Comparison of ENCODE assay signal across 8 cellular contexts in genomic region chr16:79769320-79770243, GRCh38.
DNase-seq lines count a peak whose midpoint lies in the region; ATAC-seq lines count a peak whose summit lies in the region.

No MANE protein-coding gene starts in this region.

- H3K9me3 Mint-ChIP-seq in T-helper 1 cell treated with Interleukin-12 subunit alpha and Interleukin-12 subunit beta and Interleukin-4 antibody, amounts not matched to agents 30 μg/mL and 1 μg/mL, for 36 hours: no peaks in the 10 kb centered on the region
- H3K9me3 Mint-ChIP-seq in activated naive CD8-positive, alpha-beta T cell treated with anti-CD3 and anti-CD28 coated beads for 36 hours: no peaks in the 10 kb centered on the region
- H3K9me3 Mint-ChIP-seq in immature natural killer cell: no peaks in the 10 kb centered on the region
- H3K9me3 Mint-ChIP-seq in stimulated activated naive B cell treated with anti-CD40 and anti-IgM and Interleukin-4, amounts not matched to agents 10 μg/mL and 1 μg/mL and 100 μg/mL, for 72 hours: no peaks in the 10 kb centered on the region

- no peak for ATAC-seq in stimulated activated naive B cell treated with anti-CD40 and anti-IgM and Interleukin-4, amounts not matched to agents 10 μg/mL and 1 μg/mL and 100 μg/mL, for 72 hours (replicated peaks)

- DNase-seq in T-helper 1 cell: no peak
- DNase-seq in activated naive CD8-positive, alpha-beta T cell treated with anti-CD3 and anti-CD28 coated beads for 36 hours: no peak
- no peak for DNase-seq in immature natural killer cell
- DNase-seq in stimulated activated naive B cell treated with anti-CD40 and anti-IgM and Interleukin-4, amounts not matched to agents 10 μg/mL and 1 μg/mL and 100 μg/mL, for 72 hours: no peak
- DNase-seq in SW480 (ENCODE audit: low spot score): no peak
- no peak for DNase-seq in ACHN
- DNase-seq in posterior cingulate gyrus: no peak

- intact Hi-C loops in posterior cingulate gyrus (cut with DNase I): loop anchor here (5.0 to 10.0 kb wide), 2 partner anchors 162 to 315 kb away; no protein-coding TSS in a partner anchor

- peaks cover 33% of the 10 kb centered on the region for H3K4me1 Mint-ChIP-seq in T-helper 1 cell treated with Interleukin-12 subunit alpha and Interleukin-12 subunit beta and Interleukin-4 antibody, amounts not matched to agents 30 μg/mL and 1 μg/mL, for 36 hours (ENCODE audit: low read depth)
- H3K4me1 Mint-ChIP-seq in activated naive CD8-positive, alpha-beta T cell treated with anti-CD3 and anti-CD28 coated beads for 36 hours: peaks cover 9% of the 10 kb centered on the region
- H3K4me1 Mint-ChIP-seq in immature natural killer cell: peaks cover 17 to 19% of the 10 kb centered on the region in 2 donors
- peaks cover 12 to 31% of the 10 kb centered on the region in 2 donors for H3K4me1 Mint-ChIP-seq in stimulated activated naive B cell treated with anti-CD40 and anti-IgM and Interleukin-4, amounts not matched to agents 10 μg/mL and 1 μg/mL and 100 μg/mL, for 72 hours

- H3K27me3 Mint-ChIP-seq in T-helper 1 cell treated with Interleukin-12 subunit alpha and Interleukin-12 subunit beta and Interleukin-4 antibody, amounts not matched to agents 30 μg/mL and 1 μg/mL, for 36 hours (ENCODE audit: low read depth): peaks cover 22% of the 10 kb centered on the region
- H3K27me3 Mint-ChIP-seq in activated naive CD8-positive, alpha-beta T cell treated with anti-CD3 and anti-CD28 coated beads for 36 hours: peaks cover 41% of the 10 kb centered on the region
- peaks cover 0 to 15% (median 11%) of the 10 kb centered on the region in 3 donors for H3K27me3 Mint-ChIP-seq in immature natural killer cell (ENCODE audit: low read depth in 3 of 3)
- peaks cover 0 to 4% of the 10 kb centered on the region in 2 donors for H3K27me3 Mint-ChIP-seq in stimulated activated naive B cell treated with anti-CD40 and anti-IgM and Interleukin-4, amounts not matched to agents 10 μg/mL and 1 μg/mL and 100 μg/mL, for 72 hours

- no peaks in the 10 kb centered on the region for H3K36me3 Mint-ChIP-seq in T-helper 1 cell treated with Interleukin-12 subunit alpha and Interleukin-12 subunit beta and Interleukin-4 antibody, amounts not matched to agents 30 μg/mL and 1 μg/mL, for 36 hours (ENCODE audit: low read depth)
- no peaks in the 10 kb centered on the region for H3K36me3 Mint-ChIP-seq in activated naive CD8-positive, alpha-beta T cell treated with anti-CD3 and anti-CD28 coated beads for 36 hours
- H3K36me3 Mint-ChIP-seq in immature natural killer cell: no peaks in the 10 kb centered on the region
- H3K36me3 Mint-ChIP-seq in stimulated activated naive B cell treated with anti-CD40 and anti-IgM and Interleukin-4, amounts not matched to agents 10 μg/mL and 1 μg/mL and 100 μg/mL, for 72 hours: no peaks in the 10 kb centered on the region

- peak overlapping the region; percentile 92 for H3K27ac Mint-ChIP-seq in T-helper 1 cell treated with Interleukin-12 subunit alpha and Interleukin-12 subunit beta and Interleukin-4 antibody, amounts not matched to agents 30 μg/mL and 1 μg/mL, for 36 hours
- H3K27ac Mint-ChIP-seq in activated naive CD8-positive, alpha-beta T cell treated with anti-CD3 and anti-CD28 coated beads for 36 hours: no peak overlapping the region
- H3K27ac Mint-ChIP-seq in immature natural killer cell: peak overlapping the region in 4 of 6 donors; percentile 44 to 87 (median 76)
- peak overlapping the region; percentile 93 for H3K27ac Mint-ChIP-seq in stimulated activated naive B cell treated with anti-CD40 and anti-IgM and Interleukin-4, amounts not matched to agents 10 μg/mL and 1 μg/mL and 100 μg/mL, for 72 hours

- in situ Hi-C loops in ACHN (cut with HindIII; ENCODE audit: low pct_ligation_motif_present, low pct_unique_long_range_greater_than_20kb, low sequenced_read_pairs): no loop called here

- H3K4me3 Mint-ChIP-seq in T-helper 1 cell treated with Interleukin-12 subunit alpha and Interleukin-12 subunit beta and Interleukin-4 antibody, amounts not matched to agents 30 μg/mL and 1 μg/mL, for 36 hours: peak overlapping the region; percentile 95
- H3K4me3 Mint-ChIP-seq in activated naive CD8-positive, alpha-beta T cell treated with anti-CD3 and anti-CD28 coated beads for 36 hours: peak overlapping the region; percentile 75
- peak overlapping the region; percentile 88 to 94 (median 93) for H3K4me3 Mint-ChIP-seq in immature natural killer cell
- H3K4me3 Mint-ChIP-seq in stimulated activated naive B cell treated with anti-CD40 and anti-IgM and Interleukin-4, amounts not matched to agents 10 μg/mL and 1 μg/mL and 100 μg/mL, for 72 hours: peak overlapping the region; percentile 95 to 97
